Comparison of ENCODE assay signal across 8 cellular contexts in the genomic region with DNA sequence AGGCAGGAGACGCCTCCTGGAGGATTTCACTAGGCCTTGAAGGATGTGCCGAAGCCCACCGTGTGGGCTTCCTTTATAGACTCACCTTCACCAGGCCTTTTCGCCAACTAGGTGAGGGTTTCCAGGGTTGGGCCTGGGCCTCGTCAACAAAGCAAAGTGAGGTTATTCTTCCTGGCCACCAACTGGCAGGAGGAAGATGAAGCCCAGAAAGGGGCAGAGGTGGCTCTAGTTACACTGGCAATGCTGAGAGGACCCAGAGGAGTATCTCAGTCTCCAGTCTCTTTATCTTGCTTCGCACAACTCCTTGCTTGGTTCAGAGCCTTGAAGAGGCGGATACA. TPM values are rescaled to one million over a fixed set of nuclear protein-coding genes. Genes with fewer than 3 reads are reported as not detected.
DNase-seq lines count a peak whose midpoint lies in the region; ATAC-seq and TF ChIP-seq lines count a peak whose summit lies in the region.

No MANE protein-coding gene starts in this region.

- peaks cover 38% of the 10 kb centered on the region for H3K4me1 Mint-ChIP-seq in CD8-positive, alpha-beta T cell (ENCODE audit: low read depth)
- H3K4me1 Mint-ChIP-seq in osteocyte (ENCODE audit: unreplicated experiment), result peaks cover 18% of the 10 kb centered on the region

- peaks cover 45% of the 10 kb centered on the region for H3K79me2 ChIP-seq in OCI-LY3 (ENCODE audit: low read length)

- H3K27ac Mint-ChIP-seq in CD8-positive, alpha-beta T cell, result peak overlapping the region; percentile 90
- H3K27ac Mint-ChIP-seq in osteocyte (ENCODE audit: unreplicated experiment), result peak overlapping the region; percentile 82

- peak overlapping the region; percentile 96 for H3K4me3 Mint-ChIP-seq in CD8-positive, alpha-beta T cell
- H3K4me3 Mint-ChIP-seq in osteocyte (ENCODE audit: unreplicated experiment), result peak overlapping the region; percentile 38

- no peak for TF ChIP-seq CTCF in CD8-positive, alpha-beta T cell (IDR thresholded peaks at IDR 0.05)
- no peak for TF ChIP-seq CTCF in OCI-LY3 (IDR thresholded peaks at IDR 0.05; ENCODE audit: low read depth, low read length)
- no peak for TF ChIP-seq CTCF in osteocyte (IDR thresholded peaks at IDR 0.05)
- TF ChIP-seq CTCF in omental fat pad (IDR thresholded peaks at IDR 0.05), result no peak

- no peaks in the 10 kb centered on the region for H3K27me3 Mint-ChIP-seq in CD8-positive, alpha-beta T cell (ENCODE audit: low read depth)
- no peaks in the 10 kb centered on the region for H3K27me3 Mint-ChIP-seq in osteocyte (ENCODE audit: unreplicated experiment)

- peak overlapping the region; percentile 83 for H3K27ac ChIP-seq in CD8-positive, alpha-beta T cell (ENCODE audit: low read depth, low read length)
- H3K27ac ChIP-seq in OCI-LY3 (ENCODE audit: low read length), result no peak overlapping the region
- peak overlapping the region; percentile 92 for H3K27ac ChIP-seq in effector memory CD4-positive, alpha-beta T cell (ENCODE audit: insufficient read depth, low read length, poor library complexity, severe bottlenecking)

- H2AFZ ChIP-seq in OCI-LY3 (ENCODE audit: low read depth, low read length), result peak overlapping the region; percentile 95

- H3K4me2 ChIP-seq in OCI-LY3 (ENCODE audit: low read length), result peak overlapping the region; percentile 76

- DNase-seq in CD8-positive, alpha-beta T cell, result no peak
- DNase-seq in effector memory CD4-positive, alpha-beta T cell, result no peak
- no peak for DNase-seq in osteocyte (ENCODE audit: extremely low spot score, unreplicated experiment)
- DNase-seq in SIG-M5 treated with dmso at 0.1 percent for 504 hours (lab: John Stamatoyannopoulos, UW; ENCODE audit: unreplicated experiment), result no peak
- DNase-seq in omental fat pad (ENCODE audit: low spot score), result no peak

- POLR2A ChIA-PET in CD8-positive, alpha-beta T cell (lab: Charles Lee), result interaction anchor here (1.5 kb wide), 1 partner anchor 9 kb away, joined by 6 read pairs; no protein-coding TSS in a partner anchor

- intact Hi-C loops in CD8-positive, alpha-beta T cell (cut with DNase I, micrococcal nuclease), result loop anchor here (1.0 to 10.0 kb wide), 13 partner anchors 9 to 797 kb away; partner anchors contain the start of genes ARHGEF17 (in 2 of the 2), C2CD3 (in 2 of the 2), FAM168A (in 2 of the 2) and PPME1 (in 2 of the 2)

- peaks cover 5% of the 10 kb centered on the region for H3K36me3 Mint-ChIP-seq in CD8-positive, alpha-beta T cell
- H3K36me3 Mint-ChIP-seq in osteocyte (ENCODE audit: unreplicated experiment), result no peaks in the 10 kb centered on the region

- H3K9ac ChIP-seq in OCI-LY3 (ENCODE audit: low read length), result peak overlapping the region; percentile 55

- peak overlapping the region; percentile 86 for H3K4me3 ChIP-seq in CD8-positive, alpha-beta T cell (ENCODE audit: low read depth, low read length)
- peak overlapping the region; percentile 88 for H3K4me3 ChIP-seq in OCI-LY3 (ENCODE audit: low read length)
- H3K4me3 ChIP-seq in effector memory CD4-positive, alpha-beta T cell (ENCODE audit: insufficient read depth, low read depth, low read length, poor library complexity, severe bottlenecking), result peak overlapping the region; percentile 20

- CTCF ChIA-PET in CD8-positive, alpha-beta T cell (lab: Charles Lee), result interaction anchor here (0.9 to 4.2 kb wide), 3 partner anchors 12 to 40 kb away, joined by 3 to 32 read pairs (median 4); no protein-coding TSS in a partner anchor

- no peaks in the 10 kb centered on the region for H3K9me3 ChIP-seq in CD8-positive, alpha-beta T cell (ENCODE audit: low read length)
- no peaks in the 10 kb centered on the region for H3K9me3 ChIP-seq in OCI-LY3 (ENCODE audit: insufficient read depth, low read length)
- H3K9me3 ChIP-seq in effector memory CD4-positive, alpha-beta T cell (ENCODE audit: control insufficient read depth, low read length), result no peaks in the 10 kb centered on the region

- no peaks in the 10 kb centered on the region for H3K36me3 ChIP-seq in CD8-positive, alpha-beta T cell (ENCODE audit: insufficient read depth, low read length)
- H3K36me3 ChIP-seq in OCI-LY3 (replicated peaks; ENCODE audit: low read depth, low read length), result no peaks in the 10 kb centered on the region
- H3K36me3 ChIP-seq in effector memory CD4-positive, alpha-beta T cell (ENCODE audit: control insufficient read depth, insufficient read depth, low read length), result no peaks in the 10 kb centered on the region

- no peaks in the 10 kb centered on the region for H3K27me3 ChIP-seq in CD8-positive, alpha-beta T cell (ENCODE audit: insufficient read depth, low read length)
- no peaks in the 10 kb centered on the region for H3K27me3 ChIP-seq in OCI-LY3 (ENCODE audit: low read depth, low read length)
- no peaks in the 10 kb centered on the region for H3K27me3 ChIP-seq in effector memory CD4-positive, alpha-beta T cell (replicated peaks; ENCODE audit: control insufficient read depth, insufficient read depth, low read length, poor library complexity, severe bottlenecking)

- H4K20me1 ChIP-seq in OCI-LY3 (ENCODE audit: insufficient read depth, low read length), result peaks cover 35% of the 10 kb centered on the region

- H3K9me3 Mint-ChIP-seq in CD8-positive, alpha-beta T cell, result no peaks in the 10 kb centered on the region
- no peaks in the 10 kb centered on the region for H3K9me3 Mint-ChIP-seq in osteocyte (ENCODE audit: unreplicated experiment)

- peaks cover 23% of the 10 kb centered on the region for H3K4me1 ChIP-seq in CD8-positive, alpha-beta T cell (ENCODE audit: insufficient read depth, low read length)
- peaks cover 26% of the 10 kb centered on the region for H3K4me1 ChIP-seq in OCI-LY3 (ENCODE audit: low read length)
- H3K4me1 ChIP-seq in effector memory CD4-positive, alpha-beta T cell (ENCODE audit: control insufficient read depth, insufficient read depth, low read length, poor library complexity, severe bottlenecking), result peaks cover 17% of the 10 kb centered on the region

- ATAC-seq in CD8-positive, alpha-beta T cell, result peak; percentile 0
- ATAC-seq in GM21515 (IDR thresholded peaks at IDR 0.05; ENCODE audit: unreplicated experiment), result no peak
- no peak for ATAC-seq in GM19328 (IDR thresholded peaks at IDR 0.05; ENCODE audit: unreplicated experiment)
- ATAC-seq in omental fat pad (ENCODE audit: low FRiP score), result no peak

RNA-seq across cellular contexts. Expression of gene RELT, which starts 0.4 kb away (rescaled TPM):
- total RNA-seq in CD8-positive, alpha-beta T cell, result 100 to 1,000 TPM; 144 to 158 TPM
- total RNA-seq in osteocyte, result 3.3 and 4.1 TPM in 2 replicates
- total RNA-seq in omental fat pad, result 10 to 100 TPM in 1 of 4 donors, 1 to 10 TPM in 3; 5.0 to 21.6 (median 9.0) TPM

Comparison
In these comparisons a context has a peak if more than half of its experiments do, and no peak if none do; other contexts are left out.
1. H3K4me3 ChIP-seq: peak in every context shown above with its lines; median percentile 88 in OCI-LY3; 86 in CD8-positive, alpha-beta T cell; 20 in effector memory CD4-positive, alpha-beta T cell.
2. RNA of gene RELT, which starts 0.4 kb away (total RNA-seq): 144 to 158 TPM in CD8-positive, alpha-beta T cell; 5.0 to 21.6 TPM in omental fat pad and 3.3 to 4.1 TPM in osteocyte; every median in the first group is over 4 times any median in the second.